Comparison of ENCODE assay signal across 27 cellular contexts in the genomic region with DNA sequence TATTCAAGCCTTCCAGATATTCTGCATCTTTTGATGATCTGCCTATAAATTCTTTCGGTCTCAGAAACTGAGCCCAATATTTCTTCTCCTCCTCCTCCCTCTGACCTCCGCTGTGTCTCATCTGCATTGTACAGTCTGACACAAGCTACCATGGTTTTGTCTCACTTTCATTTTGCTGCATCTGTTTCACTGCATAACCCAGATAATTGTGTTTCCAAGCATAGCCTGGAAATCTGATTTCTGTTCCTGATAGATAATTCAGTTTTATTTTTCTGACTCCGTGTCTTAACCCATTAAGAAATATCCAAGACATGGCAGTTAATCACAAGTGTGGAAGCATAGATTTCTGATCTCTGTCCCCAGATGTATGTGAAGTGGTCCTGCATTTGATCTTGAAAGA.
"Had no signal": no experiment of that assay in that cellular context is flagged by ENCODE, and none has a peak within 500 bp of the region (broad histone marks: within the 10 kb centered on the region; RNA-seq: fewer than 3 reads in every experiment).

No MANE protein-coding gene starts in this region.

- H3K4me1 ChIP-seq: esophagus squamous epithelium, gastroesophageal sphincter, neural progenitor cell had no signal

- H3K9me3 Mint-ChIP-seq: activated naive CD8-positive, alpha-beta T cell treated with anti-CD3 and anti-CD28 coated beads, Interleukin-2, amount 10 ng/mL, durations not matched to agents 7 days and 5 days; activated T-cell treated with anti-CD3 and anti-CD28 coated beads, Interleukin-2, amount 50 U/mL, for 4 hours; activated T-helper 2 cell treated with anti-CD3 and anti-CD28 coated beads, Interferon-gamma antibody, Interleukin-2, Interleukin-4, amounts not matched to agents 10 μg/mL and 5 μg/mL and 100 μg/mL, durations not matched to agents 14 hours and 24 hours and 36 hours; neural progenitor cell; T-helper 1 cell treated with Interleukin-12 subunit alpha and Interleukin-12 subunit beta and Interleukin-4 antibody, amounts not matched to agents 30 μg/mL and 1 μg/mL, for 36 hours had no signal

- H3K36me3 Mint-ChIP-seq: activated naive CD8-positive, alpha-beta T cell treated with anti-CD3 and anti-CD28 coated beads, Interleukin-2, amount 10 ng/mL, durations not matched to agents 7 days and 5 days; memory B cell; naive B cell; neural progenitor cell; stimulated activated memory B cell treated with anti-CD40 and anti-IgM and Interleukin-4, amounts not matched to agents 10 μg/mL and 1 μg/mL and 100 μg/mL, for 72 hours; type B pancreatic cell had no signal

- H3K4me3 ChIP-seq: coronary artery, esophagus squamous epithelium, gastroesophageal sphincter, neural progenitor cell, smooth muscle cell, thoracic aorta had no signal

- ATAC-seq: activated T-cell treated with anti-CD3 and anti-CD28 coated beads, Interleukin-2, amount 50 U/mL, for 4 hours; gastroesophageal sphincter; left ventricle myocardium superior; sciatic nerve; stimulated activated memory B cell treated with anti-CD40 and anti-IgM and Interleukin-4, amounts not matched to agents 10 μg/mL and 1 μg/mL and 100 μg/mL, for 72 hours had no signal

- H3K9ac ChIP-seq: neural progenitor cell had no signal

- H3K27me3 ChIP-seq: esophagus squamous epithelium, gastroesophageal sphincter, neural progenitor cell had no signal

- H3K4me3 Mint-ChIP-seq: activated B cell treated with CpG ODN at 0.5 μM for 24 hours; activated naive CD8-positive, alpha-beta T cell treated with anti-CD3 and anti-CD28 coated beads, Interleukin-2, amount 10 ng/mL, durations not matched to agents 7 days and 5 days; activated T-cell treated with anti-CD3 and anti-CD28 coated beads, Interleukin-2, amount 50 U/mL, for 4 hours; memory B cell; naive B cell; neural progenitor cell; stimulated activated memory B cell treated with anti-CD40 and anti-IgM and Interleukin-4, amounts not matched to agents 10 μg/mL and 1 μg/mL and 100 μg/mL, for 72 hours; T-helper 1 cell treated with Interleukin-12 subunit alpha and Interleukin-12 subunit beta and Interleukin-4 antibody, amounts not matched to agents 30 μg/mL and 1 μg/mL, for 36 hours; type B pancreatic cell had no signal

- FAIRE-seq: bronchial epithelial cell had no signal

- H3K4me1 Mint-ChIP-seq: activated B cell treated with CpG ODN at 0.5 μM for 24 hours; activated naive CD8-positive, alpha-beta T cell treated with anti-CD3 and anti-CD28 coated beads, Interleukin-2, amount 10 ng/mL, durations not matched to agents 7 days and 5 days; memory B cell; naive B cell; stimulated activated memory B cell treated with anti-CD40 and anti-IgM and Interleukin-4, amounts not matched to agents 10 μg/mL and 1 μg/mL and 100 μg/mL, for 72 hours had no signal

- H3K4me2 ChIP-seq: neural progenitor cell, smooth muscle cell had no signal

- H3K27me3 Mint-ChIP-seq: activated B cell treated with CpG ODN at 0.5 μM for 24 hours; activated naive CD8-positive, alpha-beta T cell treated with anti-CD3 and anti-CD28 coated beads, Interleukin-2, amount 10 ng/mL, durations not matched to agents 7 days and 5 days; memory B cell; naive B cell; stimulated activated memory B cell treated with anti-CD40 and anti-IgM and Interleukin-4, amounts not matched to agents 10 μg/mL and 1 μg/mL and 100 μg/mL, for 72 hours; type B pancreatic cell had no signal

- H3K9me3 ChIP-seq: esophagus squamous epithelium, gastroesophageal sphincter, thoracic aorta had no signal

- H3K27ac ChIP-seq: coronary artery, esophagus squamous epithelium, gastroesophageal sphincter, neural progenitor cell, thoracic aorta had no signal

- DNase-seq: activated B cell treated with CpG ODN at 0.5 μM for 24 hours; activated CD4-positive, alpha-beta T cell treated with anti-CD3 and anti-CD28 coated beads for 4 hours; activated CD4-positive, alpha-beta T cell treated with anti-CD3 and anti-CD28 coated beads, Interleukin-2, amount 50 U/mL, for 48 hours; activated CD8-positive, alpha-beta memory T cell treated with anti-CD3 and anti-CD28 coated beads, Interleukin-2, amount 50 U/mL, for 48 hours; activated naive CD4-positive, alpha-beta T cell; activated naive CD8-positive, alpha-beta T cell treated with anti-CD3 and anti-CD28 coated beads, Interleukin-2, amount 10 ng/mL, durations not matched to agents 7 days and 5 days; activated T-cell treated with anti-CD3 and anti-CD28 coated beads, Interleukin-2, amount 50 U/mL, for 4 hours; amniotic stem cell; cerebellar nuclear complex; esophagus squamous epithelium; head of caudate nucleus; hypothalamus; left ventricle myocardium superior; naive B cell; stimulated activated CD4-positive, alpha-beta T cell treated with anti-CD3 and anti-CD28 coated beads, Interleukin-15, amount 100 ng/mL, for 24 hours had no signal

- H3K36me3 ChIP-seq: esophagus squamous epithelium, gastroesophageal sphincter, neural progenitor cell, thoracic aorta had no signal

- H3K27ac Mint-ChIP-seq: activated B cell treated with CpG ODN at 0.5 μM for 24 hours; activated naive CD8-positive, alpha-beta T cell treated with anti-CD3 and anti-CD28 coated beads, Interleukin-2, amount 10 ng/mL, durations not matched to agents 7 days and 5 days; activated T-helper 2 cell treated with anti-CD3 and anti-CD28 coated beads, Interferon-gamma antibody, Interleukin-2, Interleukin-4, amounts not matched to agents 10 μg/mL and 5 μg/mL and 100 μg/mL, durations not matched to agents 14 hours and 24 hours and 36 hours; memory B cell; naive B cell; neural progenitor cell; stimulated activated memory B cell treated with anti-CD40 and anti-IgM and Interleukin-4, amounts not matched to agents 10 μg/mL and 1 μg/mL and 100 μg/mL, for 72 hours; T-helper 1 cell treated with Interleukin-12 subunit alpha and Interleukin-12 subunit beta and Interleukin-4 antibody, amounts not matched to agents 30 μg/mL and 1 μg/mL, for 36 hours; type B pancreatic cell had no signal

- H2AFZ ChIP-seq: neural progenitor cell had no signal
